ENCODE assay signal across 8 cellular contexts in the genomic region with DNA sequence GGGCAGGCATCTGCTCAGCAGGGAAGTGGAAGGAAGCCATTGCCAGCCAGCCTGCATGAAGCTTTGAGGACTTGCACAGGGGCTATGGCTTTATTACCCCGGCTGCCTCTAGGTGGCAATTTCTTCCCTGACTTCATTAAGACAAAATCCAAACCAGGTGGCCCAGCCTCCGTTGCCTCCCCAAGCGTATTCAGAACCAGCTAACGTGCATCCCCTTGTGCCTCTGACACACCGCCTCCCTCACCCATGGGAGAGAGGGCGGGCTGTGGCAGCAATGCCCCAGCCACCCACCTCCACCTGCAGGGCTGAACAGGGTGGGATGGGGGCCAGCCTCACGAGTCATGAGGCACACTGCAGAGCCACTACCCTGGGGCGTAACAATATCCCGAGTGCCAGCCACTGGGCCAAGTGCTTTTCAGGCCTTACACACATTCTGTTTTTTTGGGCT. TPM values are rescaled to one million over a fixed set of nuclear protein-coding genes. Genes with fewer than 3 reads are reported as not detected.
A peak's percentile ranks its signal among the peaks of the same experiment; 100 is the strongest.
DNase-seq lines count a peak whose midpoint lies in the region; ATAC-seq and TF ChIP-seq lines count a peak whose summit lies in the region.

No MANE protein-coding gene starts in this region.

- H3K4me1 Mint-ChIP-seq in type B pancreatic cell (ENCODE audit: unreplicated experiment) = peaks cover 29% of the 10 kb centered on the region

- H3K9me3 ChIP-seq in DND-41 (ENCODE audit: insufficient read depth, low read length, severe bottlenecking) (no peaks in the 10 kb centered on the region), HEK293 (ENCODE audit: control insufficient read depth, insufficient read depth, low read depth, low read length) (no peaks in the 10 kb centered on the region), adipocyte (ENCODE audit: control insufficient read depth, low read length) (no peaks in the 10 kb centered on the region)

- TF ChIP-seq CTCF in DND-41 (IDR thresholded peaks at IDR 0.05; ENCODE audit: borderline replicate concordance, extremely low read depth, low read length, poor library complexity, severe bottlenecking) (peak; percentile 58), HEK293 (tag by site-specific recombination; IDR thresholded peaks at IDR 0.05) (peak; percentile 40; the same call in 1 of the 2 replicates), type B pancreatic cell (conservative IDR thresholded peaks at IDR 0.05) (peak; percentile 66)

- no peaks in the 10 kb centered on the region for H4K20me1 ChIP-seq in DND-41 (ENCODE audit: insufficient read depth, low read length)

- no peaks in the 10 kb centered on the region for H3K27me3 Mint-ChIP-seq in type B pancreatic cell

- H3K4me1 ChIP-seq in DND-41 (ENCODE audit: insufficient read depth, low read length) (peaks cover 16% of the 10 kb centered on the region), HEK293 (ENCODE audit: control insufficient read depth, insufficient read depth, low read length) (no peaks in the 10 kb centered on the region), adipocyte (ENCODE audit: control insufficient read depth, insufficient read depth, low read length) (peaks cover 30% of the 10 kb centered on the region)

- no peaks in the 10 kb centered on the region for H3K36me3 ChIP-seq in DND-41 (ENCODE audit: insufficient read depth, low read length)
- peaks cover 0 to 11% of the 10 kb centered on the region in 2 experiments; a peak in 2 of 3 replicates for H3K36me3 ChIP-seq in HEK293 (ENCODE audit: control insufficient read depth in 2 of 2, insufficient read depth in 1 of 2, low read length in 2 of 2)
- peaks cover 15% of the 10 kb centered on the region for H3K36me3 ChIP-seq in adipocyte (ENCODE audit: control insufficient read depth, insufficient read depth, low read length, severe bottlenecking)

- peak overlapping the region; percentile 83 for H3K27ac Mint-ChIP-seq in type B pancreatic cell

- H2AFZ ChIP-seq in DND-41 (ENCODE audit: low read depth, low read length) = no peak overlapping the region

- H3K4me3 ChIP-seq in DND-41 (ENCODE audit: low read depth in 1 of 2, low read length in 2 of 2) (no peak overlapping the region), HEK293 (ENCODE audit: low read depth, low read length) (no peak overlapping the region), adipocyte (ENCODE audit: low read length) (no peak overlapping the region)

- no peaks in the 10 kb centered on the region for H3K9me3 Mint-ChIP-seq in type B pancreatic cell

- H3K27ac ChIP-seq in DND-41 (ENCODE audit: low read length) (no peak overlapping the region), HEK293 (ENCODE audit: extremely low read depth, low read depth, low read length) (no peak overlapping the region)

- POLR2A ChIA-PET in HEK293 (lab: Yijun Ruan, JAX) = interaction anchor here (0.5 to 1.5 kb wide), 2 partner anchors 11 to 71 kb away, joined by 3 read pairs; no protein-coding TSS in a partner anchor

- CTCF ChIA-PET in HEK293 (lab: Yijun Ruan, JAX) = interaction anchor here (1.1 to 2.9 kb wide), 8 partner anchors 12 to 87 kb away, joined by 3 to 25 read pairs (median 4); no protein-coding TSS in a partner anchor

- no peak overlapping the region for H3K4me2 ChIP-seq in DND-41 (ENCODE audit: insufficient read depth, low read length)

- no peaks in the 10 kb centered on the region for H3K79me2 ChIP-seq in DND-41 (ENCODE audit: insufficient read depth, low read length)

- H3K36me3 Mint-ChIP-seq in type B pancreatic cell = no peaks in the 10 kb centered on the region

- peak overlapping the region; percentile 67 for H3K4me3 Mint-ChIP-seq in type B pancreatic cell

- DNase-seq in DND-41 (peak; percentile 51), NCI-H774 (lab: John Stamatoyannopoulos, UW) (peak; percentile 18), adipocyte (ENCODE audit: low read depth) (peak; percentile 14), islet precursor cell (peak; percentile 80), type B pancreatic cell (ENCODE audit: extremely low spot score, unreplicated experiment) (no peak)

- ATAC-seq in DND-41 (ENCODE audit: insufficient read depth, low read depth) (peak; percentile 59; the same call in 2 of the 3 replicates), HG02884 (IDR thresholded peaks at IDR 0.05; ENCODE audit: unreplicated experiment) (no peak), GM18519 (IDR thresholded peaks at IDR 0.05; ENCODE audit: low FRiP score, unreplicated experiment) (no peak)

- H3K9ac ChIP-seq in DND-41 (ENCODE audit: low read depth, low read length) = no peak overlapping the region
- H3K9ac ChIP-seq in adipocyte (ENCODE audit: low read length) = no peak overlapping the region

- H3K27me3 ChIP-seq in DND-41 (ENCODE audit: insufficient read depth, low read length, poor library complexity) (no peaks in the 10 kb centered on the region), adipocyte (replicated peaks; ENCODE audit: control insufficient read depth, insufficient read depth, low read length) (no peaks in the 10 kb centered on the region)

TF ChIP-seq in HEK293, 187 proteins besides CTCF, POLR2A, EP300 and RAD21 (continues in another document):
- TF ChIP-seq, protein P1, sequence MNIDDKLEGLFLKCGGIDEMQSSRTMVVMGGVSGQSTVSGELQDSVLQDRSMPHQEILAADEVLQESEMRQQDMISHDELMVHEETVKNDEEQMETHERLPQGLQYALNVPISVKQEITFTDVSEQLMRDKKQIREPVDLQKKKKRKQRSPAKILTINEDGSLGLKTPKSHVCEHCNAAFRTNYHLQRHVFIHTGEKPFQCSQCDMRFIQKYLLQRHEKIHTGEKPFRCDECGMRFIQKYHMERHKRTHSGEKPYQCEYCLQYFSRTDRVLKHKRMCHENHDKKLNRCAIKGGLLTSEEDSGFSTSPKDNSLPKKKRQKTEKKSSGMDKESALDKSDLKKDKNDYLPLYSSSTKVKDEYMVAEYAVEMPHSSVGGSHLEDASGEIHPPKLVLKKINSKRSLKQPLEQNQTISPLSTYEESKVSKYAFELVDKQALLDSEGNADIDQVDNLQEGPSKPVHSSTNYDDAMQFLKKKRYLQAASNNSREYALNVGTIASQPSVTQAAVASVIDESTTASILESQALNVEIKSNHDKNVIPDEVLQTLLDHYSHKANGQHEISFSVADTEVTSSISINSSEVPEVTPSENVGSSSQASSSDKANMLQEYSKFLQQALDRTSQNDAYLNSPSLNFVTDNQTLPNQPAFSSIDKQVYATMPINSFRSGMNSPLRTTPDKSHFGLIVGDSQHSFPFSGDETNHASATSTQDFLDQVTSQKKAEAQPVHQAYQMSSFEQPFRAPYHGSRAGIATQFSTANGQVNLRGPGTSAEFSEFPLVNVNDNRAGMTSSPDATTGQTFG (tag by site-specific recombination; IDR thresholded peaks at IDR 0.05; ENCODE audit: borderline replicate concordance) = no peak
- TF ChIP-seq, protein P2, sequence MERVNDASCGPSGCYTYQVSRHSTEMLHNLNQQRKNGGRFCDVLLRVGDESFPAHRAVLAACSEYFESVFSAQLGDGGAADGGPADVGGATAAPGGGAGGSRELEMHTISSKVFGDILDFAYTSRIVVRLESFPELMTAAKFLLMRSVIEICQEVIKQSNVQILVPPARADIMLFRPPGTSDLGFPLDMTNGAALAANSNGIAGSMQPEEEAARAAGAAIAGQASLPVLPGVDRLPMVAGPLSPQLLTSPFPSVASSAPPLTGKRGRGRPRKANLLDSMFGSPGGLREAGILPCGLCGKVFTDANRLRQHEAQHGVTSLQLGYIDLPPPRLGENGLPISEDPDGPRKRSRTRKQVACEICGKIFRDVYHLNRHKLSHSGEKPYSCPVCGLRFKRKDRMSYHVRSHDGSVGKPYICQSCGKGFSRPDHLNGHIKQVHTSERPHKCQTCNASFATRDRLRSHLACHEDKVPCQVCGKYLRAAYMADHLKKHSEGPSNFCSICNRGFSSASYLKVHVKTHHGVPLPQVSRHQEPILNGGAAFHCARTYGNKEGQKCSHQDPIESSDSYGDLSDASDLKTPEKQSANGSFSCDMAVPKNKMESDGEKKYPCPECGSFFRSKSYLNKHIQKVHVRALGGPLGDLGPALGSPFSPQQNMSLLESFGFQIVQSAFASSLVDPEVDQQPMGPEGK (tag by site-specific recombination; IDR thresholded peaks at IDR 0.05) = peak; percentile 60; the same call in 1 of the 2 replicates
- TF ChIP-seq SP2 (tag by site-specific recombination; IDR thresholded peaks at IDR 0.05) (peak; percentile 28), EGR2 (tag by site-specific recombination; IDR thresholded peaks at IDR 0.05; ENCODE audit: low read depth) (peak; percentile 84), ZNF600 (tag by site-specific recombination; IDR thresholded peaks at IDR 0.05) (peak; percentile 72), ZFP41 (tag by site-specific recombination; IDR thresholded peaks at IDR 0.05; ENCODE audit: borderline replicate concordance) (no peak), ZNF843 (tag by site-specific recombination; IDR thresholded peaks at IDR 0.05) (no peak), GLI2 (tag by site-specific recombination; IDR thresholded peaks at IDR 0.05; ENCODE audit: borderline replicate concordance, low read depth) (no peak), KLF1 (tag by site-specific recombination; IDR thresholded peaks at IDR 0.05) (peak; percentile 79), ZNF140 (tag by site-specific recombination; IDR thresholded peaks at IDR 0.05) (no peak), ZFHX2 (tag by site-specific recombination; conservative IDR thresholded peaks at IDR 0.05) (peak; percentile 84), GLIS1 (tag by site-specific recombination; IDR thresholded peaks at IDR 0.05) (peak; percentile 23; the same call in 1 of the 2 replicates)
- TF ChIP-seq, protein P3, sequence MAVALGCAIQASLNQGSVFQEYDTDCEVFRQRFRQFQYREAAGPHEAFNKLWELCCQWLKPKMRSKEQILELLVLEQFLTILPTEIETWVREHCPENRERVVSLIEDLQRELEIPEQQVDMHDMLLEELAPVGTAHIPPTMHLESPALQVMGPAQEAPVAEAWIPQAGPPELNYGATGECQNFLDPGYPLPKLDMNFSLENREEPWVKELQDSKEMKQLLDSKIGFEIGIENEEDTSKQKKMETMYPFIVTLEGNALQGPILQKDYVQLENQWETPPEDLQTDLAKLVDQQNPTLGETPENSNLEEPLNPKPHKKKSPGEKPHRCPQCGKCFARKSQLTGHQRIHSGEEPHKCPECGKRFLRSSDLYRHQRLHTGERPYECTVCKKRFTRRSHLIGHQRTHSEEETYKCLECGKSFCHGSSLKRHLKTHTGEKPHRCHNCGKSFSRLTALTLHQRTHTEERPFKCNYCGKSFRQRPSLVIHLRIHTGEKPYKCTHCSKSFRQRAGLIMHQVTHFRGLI (tag by site-specific recombination; IDR thresholded peaks at IDR 0.05) = 0 out of 2 replicates have a peak, but pooled peaks have one; percentile 13

RNA-seq across cellular contexts. Expression of a gene that starts 6.8 kb away (rescaled TPM):
- 27.3 and 48.4 TPM in 2 replicates for total RNA-seq in type B pancreatic cell (ENCODE audit: low replicate concordance)

RNA-seq across cellular contexts. Expression of a gene that starts 59.9 kb away (rescaled TPM):
- 20.2 and 31.7 TPM in 2 replicates for total RNA-seq in type B pancreatic cell (ENCODE audit: low replicate concordance)
